ENCODE assay signal across 20 cellular contexts in the genomic region with DNA sequence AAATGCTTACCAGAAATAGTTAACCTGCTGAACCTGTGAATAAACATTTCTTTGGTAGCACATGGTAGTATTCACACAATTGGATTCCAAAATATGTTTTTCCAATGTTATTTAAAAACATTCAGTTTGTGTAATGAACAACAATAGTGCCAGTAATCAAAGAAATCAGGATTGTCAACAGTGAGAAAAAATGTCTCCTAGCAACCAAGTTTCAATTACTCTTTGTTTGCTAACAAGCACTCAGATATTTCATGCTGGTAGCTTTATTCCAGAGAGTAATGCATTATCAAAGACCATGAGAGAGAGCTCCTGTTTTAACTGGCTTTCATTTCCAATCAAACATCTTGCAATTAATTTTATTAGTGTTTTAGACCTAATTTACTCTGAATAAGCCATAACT.
DNase-seq lines count a peak whose midpoint lies in the region; ATAC-seq and TF ChIP-seq lines count a peak whose summit lies in the region.
"Had no signal": no experiment of that assay in that cellular context is flagged by ENCODE, and none has a peak within 500 bp of the region (broad histone marks: within the 10 kb centered on the region; RNA-seq: fewer than 3 reads in every experiment).

No MANE protein-coding gene starts in this region.

- in situ Hi-C loops in brain microvascular endothelial cell (cut with HindIII; ENCODE audit: low pct_ligation_motif_present, low sequenced_read_pairs) = no loop called here

- H3K27ac ChIP-seq in substantia nigra (ENCODE audit: low read depth, low read length, poor library complexity, severe bottlenecking) (peak overlapping the region; percentile 33), brain microvascular endothelial cell (no peak overlapping the region)
- H3K27ac ChIP-seq: hepatocyte had no signal

- no peaks in the 10 kb centered on the region for H3K36me3 ChIP-seq in brain microvascular endothelial cell (replicated peaks)

- DNase-seq in NCI-H2081 (lab: John Stamatoyannopoulos, UW) = peak; percentile 36 to 67
- no peak for DNase-seq in NCI-H2081 treated with DMSO at 0.1 percent for 48 hours (lab: John Stamatoyannopoulos, UW)
- DNase-seq in NCI-H748 treated with DMSO at 0.1 percent for 48 hours (lab: John Stamatoyannopoulos, UW) = peak; percentile 45
- DNase-seq in glomerular endothelial cell (ENCODE audit: extremely low read depth, low read depth, low spot score) = peak; percentile 7
- DNase-seq in substantia nigra (lab: John Stamatoyannopoulos, UW) = no peak
- DNase-seq in brain microvascular endothelial cell = no peak
- no peak for DNase-seq in COLO829 (ENCODE audit: low spot score)
- DNase-seq: activated CD4-positive, alpha-beta T cell treated with anti-CD3 and anti-CD28 coated beads, Interleukin-2, amount 50 U/mL, for 1 hour; activated gamma-delta T cell; cerebellar nuclear complex; effector memory CD4-positive, alpha-beta T cell; H9; NCI-H1092; NCI-H526; OCI-M1; stimulated activated CD4-positive, alpha-beta T cell treated with anti-CD3 and anti-CD28 coated beads, Interleukin-4, amount 100 ng/mL, for 1 hour; T-helper 1 cell had no signal

- no peaks in the 10 kb centered on the region for H3K27me3 ChIP-seq in brain microvascular endothelial cell (replicated peaks)
- H3K27me3 ChIP-seq: hepatocyte had no signal

- ATAC-seq in GM18517 (IDR thresholded peaks at IDR 0.05; ENCODE audit: unreplicated experiment) = no peak

- no peak overlapping the region for H3K4me3 ChIP-seq in brain microvascular endothelial cell (ENCODE audit: low read depth, low read length)
- H3K4me3 ChIP-seq: hepatocyte, smooth muscle cell had no signal

- no peak for TF ChIP-seq CTCF in brain microvascular endothelial cell (IDR thresholded peaks at IDR 0.05; ENCODE audit: low read depth, low read length, missing control alignments)

Comparison
In these comparisons a context has a peak if more than half of its experiments do, and no peak if none do; other contexts are left out.
1. DNase-seq: peak in NCI-H2081 (2 of 2), NCI-H748 treated with DMSO at 0.1 percent for 48 hours (single experiment) and glomerular endothelial cell (single experiment); none in NCI-H2081 treated with DMSO at 0.1 percent for 48 hours (single experiment), substantia nigra (0 of 49), brain microvascular endothelial cell (single experiment) and COLO829 (single experiment).